ENCODE assay signal across 16 cellular contexts in the genomic region with DNA sequence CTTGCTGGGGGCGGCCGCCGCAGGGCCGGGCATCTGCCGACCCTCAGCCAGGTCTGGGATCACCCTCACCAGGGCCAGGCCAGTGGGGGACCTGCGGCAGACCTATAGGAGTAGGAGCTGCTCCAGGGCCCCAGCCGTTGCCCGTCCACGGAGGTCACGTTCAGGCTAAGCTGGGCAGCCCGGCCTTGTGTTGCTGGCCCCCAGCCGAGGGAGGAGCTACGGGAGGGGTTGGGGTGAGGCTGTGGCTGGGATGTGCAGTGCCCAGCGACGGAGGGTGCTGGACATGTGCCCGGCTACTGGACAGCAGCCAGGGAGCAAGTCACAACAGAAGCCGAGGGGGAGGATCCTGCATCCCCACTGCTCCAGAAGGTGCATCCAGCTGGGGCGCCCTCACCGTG. TPM values are rescaled to one million over a fixed set of nuclear protein-coding genes. Genes with fewer than 3 reads are reported as not detected.
DNase-seq lines count a peak whose midpoint lies in the region; ATAC-seq, FAIRE-seq and TF ChIP-seq lines count a peak whose summit lies in the region.
"Had no signal": no experiment of that assay in that cellular context is flagged by ENCODE, and none has a peak within 500 bp of the region (broad histone marks: within the 10 kb centered on the region; RNA-seq: fewer than 3 reads in every experiment).

No MANE protein-coding gene starts in this region.

- H3K9me3 Mint-ChIP-seq in activated naive CD4-positive, alpha-beta T cell treated with anti-CD3 and anti-CD28 coated beads, Interleukin-2, amount 50 U/mL, for 72 hours = peaks cover 0 to 9% of the 10 kb centered on the region in 2 donors
- H3K9me3 Mint-ChIP-seq: activated CD8-positive, alpha-beta T cell treated with anti-CD3 and anti-CD28 coated beads for 36 hours had no signal

- H3K4me3 ChIP-seq in Peyer's patch = no peak overlapping the region
- no peak overlapping the region for H3K4me3 ChIP-seq in pancreas

- no peak for FAIRE-seq in pancreas (lab: Jason Lieb, UNC)

- peaks cover 0 to 26% (median 0%) of the 10 kb centered on the region in 4 donors for H3K4me1 ChIP-seq in Peyer's patch
- no peaks in the 10 kb centered on the region for H3K4me1 ChIP-seq in pancreas

- H3K27ac Mint-ChIP-seq in activated naive CD4-positive, alpha-beta T cell treated with anti-CD3 and anti-CD28 coated beads, Interleukin-2, amount 50 U/mL, for 72 hours = no peak overlapping the region
- H3K27ac Mint-ChIP-seq: activated CD8-positive, alpha-beta T cell treated with anti-CD3 and anti-CD28 coated beads for 36 hours; activated naive CD8-positive, alpha-beta T cell had no signal

- peaks cover 0 to 12% of the 10 kb centered on the region in 2 donors for H3K36me3 Mint-ChIP-seq in activated naive CD4-positive, alpha-beta T cell treated with anti-CD3 and anti-CD28 coated beads, Interleukin-2, amount 50 U/mL, for 72 hours
- H3K36me3 Mint-ChIP-seq: activated naive CD8-positive, alpha-beta T cell had no signal

- WGBS in pancreas, 2 donors = 21 to 43% methylated on average over 18 to 19 of the region's 19 CpGs

- peaks cover 0 to under 1% (median under 1%) of the 10 kb centered on the region in 4 donors for H3K9me3 ChIP-seq in Peyer's patch
- H3K9me3 ChIP-seq in pancreas = no peaks in the 10 kb centered on the region

- peak in 2 of 3 donors; percentile 65 to 76 for DNase-seq in Peyer's patch
- DNase-seq in globus pallidus (ENCODE audit: low spot score) = peak; percentile 84
- DNase-seq in pancreas = peak; percentile 64 to 93 (median 84)
- no peak for DNase-seq in NCI-H510A (lab: John Stamatoyannopoulos, UW)
- no peak for DNase-seq in activated naive CD4-positive, alpha-beta T cell treated with anti-CD3 and anti-CD28 coated beads, Interleukin-2, amount 50 U/mL, for 72 hours (ENCODE audit: low spot score in 2 of 2)
- DNase-seq: activated CD8-positive, alpha-beta T cell treated with anti-CD3 and anti-CD28 coated beads for 36 hours; AML-193; effector CD4-positive, alpha-beta T cell; NCI-H1694; SIG-M5; stimulated activated CD4-positive, alpha-beta T cell treated with anti-CD3 and anti-CD28 coated beads, Interleukin-4, amount 100 ng/mL, for 24 hours had no signal

- no peak for TF ChIP-seq POLR2A in Peyer's patch (IDR thresholded peaks at IDR 0.05)

- TF ChIP-seq CTCF in C4-2B (conservative IDR thresholded peaks at IDR 0.05) = no peak
- no peak for TF ChIP-seq CTCF in Peyer's patch (IDR thresholded peaks at IDR 0.05)
- TF ChIP-seq CTCF in pancreas (IDR thresholded peaks at IDR 0.05) = no peak

- intact Hi-C loops in pancreas (cut with DNase I) = loop anchor here in 1 of 3 donors (10.0 kb wide), 1 partner anchor 483 kb away; no protein-coding TSS in a partner anchor

- H3K27ac ChIP-seq in C4-2B (peak overlapping the region; percentile 37), Peyer's patch (peak overlapping the region in 3 of 4 donors; percentile 32 to 75 (median 70)), pancreas (peak overlapping the region; percentile 80 to 87 (median 85))

- no peaks in the 10 kb centered on the region for H3K36me3 ChIP-seq in Peyer's patch
- H3K36me3 ChIP-seq in pancreas = no peaks in the 10 kb centered on the region

- no peaks in the 10 kb centered on the region for H3K27me3 ChIP-seq in Peyer's patch
- no peaks in the 10 kb centered on the region for H3K27me3 ChIP-seq in pancreas

- ATAC-seq in pancreas = peak; percentile 79 to 86 (median 84)
- no peak for ATAC-seq in HG03135 (IDR thresholded peaks at IDR 0.05; ENCODE audit: unreplicated experiment)
- ATAC-seq in activated naive CD4-positive, alpha-beta T cell treated with anti-CD3 and anti-CD28 coated beads, Interleukin-2, amount 50 U/mL, for 72 hours = no peak
- no peak for ATAC-seq in GM19452 (IDR thresholded peaks at IDR 0.05; ENCODE audit: unreplicated experiment)
- ATAC-seq: activated CD8-positive, alpha-beta T cell treated with anti-CD3 and anti-CD28 coated beads for 36 hours had no signal

RNA-seq across cellular contexts. Expression of gene SLC6A19, which starts 39.6 kb away (rescaled TPM):
- total RNA-seq in Peyer's patch (100 to 1,000 TPM in 3 of 4 donors, 1 to 10 TPM in 1; 9.9 to 934 (median 516) TPM), pancreas (under 1 TPM; 0.08 to 0.37 (median 0.23) TPM)
- polyA plus RNA-seq in pancreas = 1 to 10 TPM; 1.1 to 3.9 TPM
- total RNA-seq in activated naive CD4-positive, alpha-beta T cell treated with anti-CD3 and anti-CD28 coated beads, Interleukin-2, amount 50 U/mL, for 72 hours = not detected
- total RNA-seq: activated CD8-positive, alpha-beta T cell treated with anti-CD3 and anti-CD28 coated beads for 36 hours had no signal
- polyA plus RNA-seq: neural cell had no signal

RNA-seq across cellular contexts. Expression of gene SLC12A7, which starts 50.0 kb away (rescaled TPM):
- total RNA-seq in Peyer's patch (100 to 1,000 TPM in 3 of 4 donors, 10 to 100 TPM in 1; 87.2 to 182 (median 116) TPM), pancreas (10 to 100 TPM; 17.4 to 56.5 (median 32.1) TPM)
- 10 to 100 TPM; 40.0 to 44.9 TPM for polyA plus RNA-seq in pancreas
- 10 to 100 TPM; 19.5 to 74.7 TPM for total RNA-seq in activated naive CD4-positive, alpha-beta T cell treated with anti-CD3 and anti-CD28 coated beads, Interleukin-2, amount 50 U/mL, for 72 hours

Comparison
In these comparisons a context has a peak if more than half of its experiments do, and no peak if none do; other contexts are left out.
1. DNase-seq: peak in Peyer's patch (2 of 3), globus pallidus (single experiment) and pancreas (6 of 6); none in NCI-H510A (single experiment) and activated naive CD4-positive, alpha-beta T cell treated with anti-CD3 and anti-CD28 coated beads, Interleukin-2, amount 50 U/mL, for 72 hours (0 of 2).
2. ATAC-seq: peak in pancreas (4 of 4); none in HG03135 (single experiment), activated naive CD4-positive, alpha-beta T cell treated with anti-CD3 and anti-CD28 coated beads, Interleukin-2, amount 50 U/mL, for 72 hours (0 of 2) and GM19452 (single experiment).
3. RNA of gene SLC6A19, which starts 39.6 kb away (total RNA-seq): 9.9 to 934 TPM in Peyer's patch; 0.08 to 0.37 TPM in pancreas and not detected in activated naive CD4-positive, alpha-beta T cell treated with anti-CD3 and anti-CD28 coated beads, Interleukin-2, amount 50 U/mL, for 72 hours; every median in the first group is over 4 times any median in the second.
4. Peak in every context shown above with its lines, with median percentiles within 50 percentile points of each other: H3K27ac ChIP-seq.